In genomic region chrX:47482065-47482511, GRCh38 we compare ENCODE assay signal across 8 cellular contexts. TPM values are rescaled to one million over a fixed set of nuclear protein-coding genes. Genes with fewer than 3 reads are reported as not detected.
DNase-seq lines count a peak whose midpoint lies in the region; ATAC-seq and TF ChIP-seq lines count a peak whose summit lies in the region.

No MANE protein-coding gene starts in this region.

- H3K27ac Mint-ChIP-seq in MCF 10A (ENCODE audit: low read depth, unreplicated experiment), result peak overlapping the region; percentile 90
- H3K27ac Mint-ChIP-seq in naive thymus-derived CD8-positive, alpha-beta T cell, result peak overlapping the region; percentile 28 to 99 (median 98)

- H3K4me1 Mint-ChIP-seq in MCF 10A (ENCODE audit: insufficient read depth, unreplicated experiment), result peaks cover 12% of the 10 kb centered on the region
- peaks cover 15 to 52% (median 42%) of the 10 kb centered on the region in 4 donors for H3K4me1 Mint-ChIP-seq in naive thymus-derived CD8-positive, alpha-beta T cell

- peaks cover 6% of the 10 kb centered on the region for H3K9me3 Mint-ChIP-seq in MCF 10A (ENCODE audit: unreplicated experiment)
- peaks cover 0 to 2% (median 0%) of the 10 kb centered on the region in 9 donors for H3K9me3 Mint-ChIP-seq in naive thymus-derived CD8-positive, alpha-beta T cell

- DNase-seq in MCF 10A (ENCODE audit: unreplicated experiment) (no peak), NCI-H1417 treated with DMSO at 0.1 percent for 48 hours (lab: John Stamatoyannopoulos, UW) (no peak), kidney glomerular epithelial cell (lab: John Stamatoyannopoulos, UW) (no peak), germinal center (ENCODE audit: low spot score) (no peak), foreskin melanocyte (no peak)
- DNase-seq in naive thymus-derived CD8-positive, alpha-beta T cell, result no peak

- BruUV-seq in MCF 10A (replicated peaks; lab: Mats Ljungman, UMichigan), result no TSS peak

- TF ChIP-seq CTCF in MCF 10A (IDR thresholded peaks at IDR 0.05; ENCODE audit: unreplicated experiment), result no peak

- ATAC-seq in GM19025 (IDR thresholded peaks at IDR 0.05; ENCODE audit: low read depth, unreplicated experiment) (peak; percentile 4), HG03378 (IDR thresholded peaks at IDR 0.05; ENCODE audit: unreplicated experiment) (peak; percentile 11)
- ATAC-seq in naive thymus-derived CD8-positive, alpha-beta T cell, result peak in 1 of 2 donors; percentile 1

- POLR2A ChIA-PET in MCF 10A (lab: Yijun Ruan, JAX), result interaction anchor here (0.6 to 1.5 kb wide), 5 partner anchors 19 to 337 kb away, joined by 3 to 8 read pairs (median 4); partner anchors contain the start of genes NDUFB11, RBM10 and USP11
- POLR2A ChIA-PET in naive thymus-derived CD8-positive, alpha-beta T cell (lab: Charles Lee), result interaction anchor here (1.1 kb wide), 1 partner anchor 9 kb away, joined by 3 read pairs; no protein-coding TSS in a partner anchor

- H3K27me3 Mint-ChIP-seq in MCF 10A (ENCODE audit: insufficient read depth, unreplicated experiment), result no peaks in the 10 kb centered on the region
- H3K27me3 Mint-ChIP-seq in naive thymus-derived CD8-positive, alpha-beta T cell, result no peaks in the 10 kb centered on the region

- no peaks in the 10 kb centered on the region for H3K36me3 Mint-ChIP-seq in MCF 10A (ENCODE audit: insufficient read depth, unreplicated experiment)
- peaks cover 0 to 9% (median 1%) of the 10 kb centered on the region in 3 donors for H3K36me3 Mint-ChIP-seq in naive thymus-derived CD8-positive, alpha-beta T cell

- intact Hi-C loops in MCF 10A (cut with micrococcal nuclease), result loop anchor here (5.0 kb wide), 1 partner anchor 290 kb away; the partner anchor contains the start of gene UBA1

- CTCF ChIA-PET in MCF 10A (lab: Yijun Ruan, JAX), result no interaction called here

- peak overlapping the region; percentile 84 for H3K4me3 Mint-ChIP-seq in MCF 10A (ENCODE audit: unreplicated experiment)
- peak overlapping the region; percentile 84 to 97 (median 89) for H3K4me3 Mint-ChIP-seq in naive thymus-derived CD8-positive, alpha-beta T cell

RNA-seq across cellular contexts. Expression of gene ZNF41, which starts 0.9 kb away (rescaled TPM):
- 5.6 and 7.0 TPM in 2 replicates for total RNA-seq in MCF 10A (2022)
- total RNA-seq in naive thymus-derived CD8-positive, alpha-beta T cell, result 10 to 100 TPM; 15.1 to 15.3 TPM
- 1 to 10 TPM; 3.5 to 4.7 (median 4.4) TPM for polyA plus RNA-seq in naive thymus-derived CD8-positive, alpha-beta T cell
